12 cellular contexts compared by ENCODE assay signal in the genomic region with DNA sequence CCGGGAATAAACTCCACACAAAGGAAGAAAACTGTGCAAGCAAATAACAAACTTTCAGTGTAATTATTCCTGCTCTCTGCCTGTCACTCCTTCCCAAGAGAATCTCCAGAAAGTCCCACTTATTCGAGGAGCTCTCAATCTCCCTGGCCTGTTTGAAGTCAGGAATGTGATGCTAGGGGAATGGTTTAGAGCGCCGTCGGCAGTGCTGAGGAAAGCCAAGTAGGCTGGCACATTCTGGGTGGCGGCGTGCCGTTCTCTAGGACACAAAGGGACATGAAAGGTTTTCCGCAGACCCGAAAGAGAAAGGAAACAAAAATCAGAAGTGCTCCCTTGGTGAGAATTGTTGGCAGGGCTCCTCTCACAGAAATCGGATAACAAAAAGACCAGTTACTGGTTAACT.
A peak's percentile ranks its signal among the peaks of the same experiment; 100 is the strongest.
DNase-seq lines count a peak whose midpoint lies in the region; ATAC-seq and TF ChIP-seq lines count a peak whose summit lies in the region.
"Had no signal": no experiment of that assay in that cellular context is flagged by ENCODE, and none has a peak within 500 bp of the region (broad histone marks: within the 10 kb centered on the region; RNA-seq: fewer than 3 reads in every experiment).

No MANE protein-coding gene starts in this region.

- in situ Hi-C loops in GM13977 (cut with MboI; ENCODE audit: low pct_unique_long_range_greater_than_20kb, low sequenced_read_pairs, unreplicated experiment), result no loop called here

- no peaks in the 10 kb centered on the region for H3K9me3 Mint-ChIP-seq in neural crest cell
- H3K9me3 Mint-ChIP-seq: activated T-helper 1 cell treated with anti-CD3 and anti-CD28 coated beads, Interleukin-12 subunit alpha, Interleukin-12 subunit beta, Interleukin-2, Interleukin-4 antibody, amounts not matched to agents 30 ng/mL and 10 ng/mL and 1 ng/mL, durations not matched to agents 14 hours and 24 hours and 36 hours had no signal

- H3K27ac ChIP-seq in ACC112 (ENCODE audit: low read depth, low read length), result no peak overlapping the region
- H3K27ac ChIP-seq: C4-2B had no signal

- H3K27ac Mint-ChIP-seq in neural crest cell (ENCODE audit: unreplicated experiment), result no peak overlapping the region
- H3K27ac Mint-ChIP-seq: activated T-helper 1 cell treated with anti-CD3 and anti-CD28 coated beads, Interleukin-12 subunit alpha, Interleukin-12 subunit beta, Interleukin-2, Interleukin-4 antibody, amounts not matched to agents 30 ng/mL and 10 ng/mL and 1 ng/mL, durations not matched to agents 14 hours and 24 hours and 36 hours had no signal

- H3K27me3 ChIP-seq in ACC112 (ENCODE audit: insufficient read depth, low read length), result 0 out of 2 replicates have a peak, but pooled peaks cover 3% of the 10 kb centered on the region

- ATAC-seq in GM19328 (IDR thresholded peaks at IDR 0.05; ENCODE audit: unreplicated experiment), result no peak
- ATAC-seq: stimulated activated naive CD8-positive, alpha-beta T cell treated with anti-CD3 and anti-CD28 coated beads, Interleukin-15, Interleukin-2, amounts not matched to agents 100 U/mL and 50 U/mL, for 24 hours had no signal

- no peaks in the 10 kb centered on the region for H3K4me1 ChIP-seq in ACC112 (ENCODE audit: control insufficient read depth, insufficient read depth, low read length, unreplicated experiment)

- H3K36me3 Mint-ChIP-seq in neural crest cell (ENCODE audit: low read depth), result no peaks in the 10 kb centered on the region

- TF ChIP-seq CTCF in fibroblast of pulmonary artery (IDR thresholded peaks at IDR 0.05; ENCODE audit: low read length, missing control alignments), result no peak
- no peak for TF ChIP-seq CTCF in neural crest cell (conservative IDR thresholded peaks at IDR 0.05)
- TF ChIP-seq CTCF in GM13977 (IDR thresholded peaks at IDR 0.05; ENCODE audit: extremely low read depth, insufficient read depth, missing control alignments), result no peak

- H3K4me3 ChIP-seq in ACC112 (ENCODE audit: low read depth, low read length) (peak overlapping the region; percentile 75), fibroblast of pulmonary artery (replicated peaks; ENCODE audit: low read depth, low read length) (peak overlapping the region; percentile 46)

- peaks cover 24% of the 10 kb centered on the region for H3K4me1 Mint-ChIP-seq in neural crest cell

- H3K79me2 ChIP-seq in ACC112 (ENCODE audit: control insufficient read depth, insufficient read depth, low read length, unreplicated experiment), result no peaks in the 10 kb centered on the region

- peak overlapping the region; percentile 19 for H3K4me3 Mint-ChIP-seq in neural crest cell
- H3K4me3 Mint-ChIP-seq: activated T-helper 1 cell treated with anti-CD3 and anti-CD28 coated beads, Interleukin-12 subunit alpha, Interleukin-12 subunit beta, Interleukin-2, Interleukin-4 antibody, amounts not matched to agents 30 ng/mL and 10 ng/mL and 1 ng/mL, durations not matched to agents 14 hours and 24 hours and 36 hours had no signal

- DNase-seq in M059J (ENCODE audit: low read depth) (peak; percentile 58), fibroblast of pulmonary artery (ENCODE audit: low read depth) (peak; percentile 29), neural crest cell (ENCODE audit: low read depth, low spot score) (no peak), NCI-H2196 treated with DMSO at 0.1 percent for 48 hours (lab: John Stamatoyannopoulos, UW; ENCODE audit: unreplicated experiment) (no peak), NCI-H510A (lab: John Stamatoyannopoulos, UW) (no peak), GM13977 (ENCODE audit: low spot score) (no peak)
- DNase-seq: T-helper 9 cell had no signal

- no peaks in the 10 kb centered on the region for H3K36me3 ChIP-seq in ACC112 (ENCODE audit: insufficient read depth, low read length)

- no peaks in the 10 kb centered on the region for H3K27me3 Mint-ChIP-seq in neural crest cell (ENCODE audit: low read depth)

- H2AFZ ChIP-seq in ACC112 (ENCODE audit: low read length, unreplicated experiment), result peak overlapping the region; percentile 99

Comparison
In these comparisons a context has a peak if more than half of its experiments do, and no peak if none do; other contexts are left out.
1. DNase-seq: peak in M059J (single experiment) and fibroblast of pulmonary artery (single experiment); none in neural crest cell (single experiment), NCI-H2196 treated with DMSO at 0.1 percent for 48 hours (single experiment), NCI-H510A (single experiment) and GM13977 (single experiment).